Comparison of ENCODE assay signal across 1 cellular context in the genomic region with DNA sequence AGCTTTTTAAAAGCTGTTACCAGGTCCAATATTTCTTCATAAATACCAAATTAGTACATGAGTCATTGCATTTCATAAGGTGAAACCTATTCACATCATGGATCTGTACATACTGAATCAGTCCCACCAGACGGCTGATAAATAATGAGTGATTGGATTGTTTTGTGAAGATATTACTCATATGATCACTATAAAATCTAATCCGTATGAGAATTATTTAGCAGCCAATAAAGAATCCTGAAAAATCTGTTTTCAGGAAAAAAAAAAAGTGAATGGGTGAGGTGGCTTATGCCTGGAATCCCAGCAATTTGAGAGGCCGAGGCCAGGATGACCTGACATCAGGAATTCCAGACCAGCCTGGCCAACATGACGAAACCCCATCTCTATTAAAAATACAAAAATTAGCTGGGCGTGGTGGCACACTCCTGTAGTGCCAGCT.
TF ChIP-seq lines count a peak whose summit lies in the region.

No MANE protein-coding gene starts in this region.

TF ChIP-seq in endothelial cell of umbilical vein, 7 proteins besides CTCF, POLR2A, EP300 and RAD21:
- TF ChIP-seq, protein P1, sequence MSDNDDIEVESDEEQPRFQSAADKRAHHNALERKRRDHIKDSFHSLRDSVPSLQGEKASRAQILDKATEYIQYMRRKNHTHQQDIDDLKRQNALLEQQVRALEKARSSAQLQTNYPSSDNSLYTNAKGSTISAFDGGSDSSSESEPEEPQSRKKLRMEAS (IDR thresholded peaks at IDR 0.05; ENCODE audit: insufficient read depth, insufficient read length) = no peak
- TF ChIP-seq POLR2AphosphoS5 (IDR thresholded peaks at IDR 0.05; ENCODE audit: insufficient read depth, low read depth, low read length) = no peak
- TF ChIP-seq GATA2 (IDR thresholded peaks at IDR 0.05; ENCODE audit: insufficient read depth, insufficient read length, low read depth, low read length) = no peak
- no peak for TF ChIP-seq MYC (IDR thresholded peaks at IDR 0.05; ENCODE audit: low read depth, low read length)
- TF ChIP-seq FOS (IDR thresholded peaks at IDR 0.05; ENCODE audit: borderline replicate concordance, insufficient read depth, low read length) = peak; percentile 67
- peak; percentile 40 for TF ChIP-seq JUN (IDR thresholded peaks at IDR 0.05; ENCODE audit: borderline replicate concordance, insufficient read depth, insufficient read length, low read depth)
TF ChIP-seq in endothelial cell of umbilical vein: peak in this region for 2.
